10 cellular contexts compared by ENCODE assay signal in genomic region chr14:68741839-68742470, GRCh38. TPM values are rescaled to one million over a fixed set of nuclear protein-coding genes. Genes with fewer than 3 reads are reported as not detected.
DNase-seq lines count a peak whose midpoint lies in the region; ATAC-seq and TF ChIP-seq lines count a peak whose summit lies in the region.
"Had no signal": no experiment of that assay in that cellular context is flagged by ENCODE, and none has a peak within 500 bp of the region (broad histone marks: within the 10 kb centered on the region; RNA-seq: fewer than 3 reads in every experiment).

No MANE protein-coding gene starts in this region.

- H3K27ac Mint-ChIP-seq in IgD-negative memory B cell, result peak overlapping the region; percentile 96 to 99 (median 98)
- H3K27ac Mint-ChIP-seq in activated CD8-positive, alpha-beta memory T cell treated with anti-CD3 and anti-CD28 coated beads, Interleukin-2, amount 10 ng/mL, durations not matched to agents 7 days and 5 days, result no peak overlapping the region
- H3K27ac Mint-ChIP-seq: activated naive CD8-positive, alpha-beta T cell treated with anti-CD3 and anti-CD28 coated beads, Interleukin-2, amount 10 ng/mL, durations not matched to agents 7 days and 5 days had no signal

- CTCF ChIA-PET in activated CD8-positive, alpha-beta memory T cell treated with anti-CD3 and anti-CD28 coated beads, Interleukin-2, amount 10 ng/mL, durations not matched to agents 7 days and 5 days (lab: Charles Lee), result no interaction called here

- no peak for TF ChIP-seq POLR2A in erythroblast (IDR thresholded peaks at IDR 0.05; ENCODE audit: low read length)

- peaks cover 0 to 22% of the 10 kb centered on the region in 2 donors for H3K4me1 ChIP-seq in left lung

- H3K27me3 Mint-ChIP-seq in IgD-negative memory B cell, result no peaks in the 10 kb centered on the region
- H3K27me3 Mint-ChIP-seq in activated CD8-positive, alpha-beta memory T cell treated with anti-CD3 and anti-CD28 coated beads, Interleukin-2, amount 10 ng/mL, durations not matched to agents 7 days and 5 days, result no peaks in the 10 kb centered on the region

- H3K4me1 Mint-ChIP-seq in IgD-negative memory B cell, result peaks cover 18 to 29% (median 27%) of the 10 kb centered on the region in 3 donors
- H3K4me1 Mint-ChIP-seq in activated CD8-positive, alpha-beta memory T cell treated with anti-CD3 and anti-CD28 coated beads, Interleukin-2, amount 10 ng/mL, durations not matched to agents 7 days and 5 days, result no peaks in the 10 kb centered on the region

- H3K36me3 Mint-ChIP-seq in IgD-negative memory B cell, result peaks cover 2% of the 10 kb centered on the region
- peaks cover 1% of the 10 kb centered on the region for H3K36me3 Mint-ChIP-seq in activated CD8-positive, alpha-beta memory T cell treated with anti-CD3 and anti-CD28 coated beads, Interleukin-2, amount 10 ng/mL, durations not matched to agents 7 days and 5 days
- H3K36me3 Mint-ChIP-seq: activated naive CD8-positive, alpha-beta T cell treated with anti-CD3 and anti-CD28 coated beads, Interleukin-2, amount 10 ng/mL, durations not matched to agents 7 days and 5 days had no signal

- H3K9me3 Mint-ChIP-seq in IgD-negative memory B cell, result peaks cover 0 to 2% (median 0%) of the 10 kb centered on the region in 3 donors
- peaks cover 6% of the 10 kb centered on the region for H3K9me3 Mint-ChIP-seq in activated CD8-positive, alpha-beta memory T cell treated with anti-CD3 and anti-CD28 coated beads, Interleukin-2, amount 10 ng/mL, durations not matched to agents 7 days and 5 days (ENCODE audit: low read depth)

- DNase-seq in left lung (peak in 1 of 2 donors; percentile 65), NCI-H1930 (lab: John Stamatoyannopoulos, UW) (no peak), erythroblast (lab: John Stamatoyannopoulos, UW) (no peak)
- no peak for DNase-seq in activated naive CD4-positive, alpha-beta T cell (lab: John Stamatoyannopoulos, UW)
- no peak for DNase-seq in activated CD8-positive, alpha-beta memory T cell treated with anti-CD3 and anti-CD28 coated beads, Interleukin-2, amount 10 ng/mL, durations not matched to agents 7 days and 5 days
- DNase-seq: activated naive CD8-positive, alpha-beta T cell treated with anti-CD3 and anti-CD28 coated beads, Interleukin-2, amount 10 ng/mL, durations not matched to agents 7 days and 5 days had no signal

- no peak for TF ChIP-seq CTCF in left lung (IDR thresholded peaks at IDR 0.05)

- peak overlapping the region; percentile 74 to 88 (median 84) for H3K4me3 Mint-ChIP-seq in IgD-negative memory B cell
- H3K4me3 Mint-ChIP-seq in activated CD8-positive, alpha-beta memory T cell treated with anti-CD3 and anti-CD28 coated beads, Interleukin-2, amount 10 ng/mL, durations not matched to agents 7 days and 5 days, result no peak overlapping the region
- H3K4me3 Mint-ChIP-seq: activated naive CD8-positive, alpha-beta T cell treated with anti-CD3 and anti-CD28 coated beads, Interleukin-2, amount 10 ng/mL, durations not matched to agents 7 days and 5 days had no signal

- ATAC-seq in GM18508 (IDR thresholded peaks at IDR 0.05; ENCODE audit: insufficient read depth, unreplicated experiment) (peak; percentile 59), GM21723 (IDR thresholded peaks at IDR 0.05; ENCODE audit: unreplicated experiment) (peak; percentile 84), left lung (peak; percentile 84)
- ATAC-seq in activated CD8-positive, alpha-beta memory T cell treated with anti-CD3 and anti-CD28 coated beads, Interleukin-2, amount 10 ng/mL, durations not matched to agents 7 days and 5 days, result no peak

- peaks cover 0 to 4% of the 10 kb centered on the region in 2 donors for H3K9me3 ChIP-seq in left lung

- no peak overlapping the region for H3K4me3 ChIP-seq in left lung
- H3K4me3 ChIP-seq: tibial nerve had no signal

- peaks cover 0 to 34% of the 10 kb centered on the region in 2 donors for H3K27me3 ChIP-seq in left lung
- H3K27me3 ChIP-seq: tibial nerve had no signal

- H3K27ac ChIP-seq in left lung, result peak overlapping the region in 1 of 2 donors; percentile 86
- H3K27ac ChIP-seq: tibial nerve had no signal

- intact Hi-C loops in left lung (cut with DNase I), result no loop called here

- H3K36me3 ChIP-seq in left lung, result no peaks in the 10 kb centered on the region
- H3K36me3 ChIP-seq: tibial nerve had no signal

RNA-seq across cellular contexts. Expression of gene ZFP36L1, which starts 50.9 kb away (rescaled TPM):
- 275 TPM for polyA plus RNA-seq in IgD-negative memory B cell
- 100 to 1,000 TPM; 292 to 395 TPM for total RNA-seq in left lung
- 10 to 100 TPM; 53.6 to 85.6 TPM for total RNA-seq in activated CD8-positive, alpha-beta memory T cell treated with anti-CD3 and anti-CD28 coated beads, Interleukin-2, amount 10 ng/mL, durations not matched to agents 7 days and 5 days
